17 cellular contexts compared by ENCODE assay signal in genomic region chr13:98785405-98785804, GRCh38. TPM values are rescaled to one million over a fixed set of nuclear protein-coding genes. Genes with fewer than 3 reads are reported as not detected.
DNase-seq lines count a peak whose midpoint lies in the region; FAIRE-seq and TF ChIP-seq lines count a peak whose summit lies in the region.
"Had no signal": no experiment of that assay in that cellular context is flagged by ENCODE, and none has a peak within 500 bp of the region (broad histone marks: within the 10 kb centered on the region; RNA-seq: fewer than 3 reads in every experiment).

No MANE protein-coding gene starts in this region.

- no peaks in the 10 kb centered on the region for H4K20me1 ChIP-seq in keratinocyte (ENCODE audit: control insufficient read depth, extremely low read depth, insufficient read depth, low read length)

- intact Hi-C loops in posterior vena cava (cut with DNase I): no loop called here

- CTCF ChIA-PET in HEK293 (lab: Yijun Ruan, JAX): interaction anchor here (0.6 kb wide), 1 partner anchor 557 kb away, joined by 3 read pairs; no protein-coding TSS in a partner anchor

- no peak overlapping the region for H3K9ac ChIP-seq in keratinocyte (ENCODE audit: control insufficient read depth, extremely low read depth, insufficient read depth, low read length)

- no peak overlapping the region for H2AFZ ChIP-seq in keratinocyte (ENCODE audit: control insufficient read depth, low read length)

- no peak overlapping the region for H3K4me2 ChIP-seq in keratinocyte (ENCODE audit: control insufficient read depth, extremely low read depth, insufficient read depth, low read depth, low read length)
- H3K4me2 ChIP-seq: A549 had no signal

- FAIRE-seq in bronchial epithelial cell (lab: Jason Lieb, UNC) (no peak), keratinocyte (lab: Jason Lieb, UNC) (no peak)
- FAIRE-seq: A549, G401.6, GM12891 had no signal

- no peak overlapping the region for H3K4me3 ChIP-seq in HEK293 (ENCODE audit: low read depth, low read length)
- H3K4me3 ChIP-seq in bronchial epithelial cell (ENCODE audit: low read depth, low read length): no peak overlapping the region
- no peak overlapping the region for H3K4me3 ChIP-seq in keratinocyte (ENCODE audit: control insufficient read depth in 2 of 3, extremely low read depth in 1 of 3, insufficient read depth in 2 of 3, low read depth in 1 of 3, low read length in 3 of 3)
- H3K4me3 ChIP-seq: A549, HAP-1 had no signal

- H3K36me3 ChIP-seq in HEK293 (ENCODE audit: control insufficient read depth in 2 of 2, insufficient read depth in 1 of 2, low read length in 2 of 2): no peaks in the 10 kb centered on the region
- H3K36me3 ChIP-seq in bronchial epithelial cell (ENCODE audit: control insufficient read depth, insufficient read depth, low read length): no peaks in the 10 kb centered on the region
- no peaks in the 10 kb centered on the region for H3K36me3 ChIP-seq in keratinocyte (ENCODE audit: control insufficient read depth in 2 of 2, extremely low read depth in 1 of 2, insufficient read depth in 2 of 2, low read length in 2 of 2)
- H3K36me3 ChIP-seq: BE2C, HAP-1 had no signal

- dilution Hi-C loops in keratinocyte (cut with MboI; ENCODE audit: extremely low pct_ligation_motif_present, low sequenced_read_pairs): no loop called here

- H3K4me1 ChIP-seq in HEK293 (ENCODE audit: control insufficient read depth, insufficient read depth, low read length) (no peaks in the 10 kb centered on the region), keratinocyte (ENCODE audit: control insufficient read depth, extremely low read depth, insufficient read depth, low read length) (no peaks in the 10 kb centered on the region)
- H3K4me1 ChIP-seq: BE2C, HAP-1 had no signal

- no peaks in the 10 kb centered on the region for H3K9me1 ChIP-seq in keratinocyte (ENCODE audit: control insufficient read depth, extremely low read depth, insufficient read depth, low read length)

- POLR2A ChIA-PET in HEK293 (lab: Yijun Ruan, JAX): no interaction called here

- H3K79me2 ChIP-seq in keratinocyte (ENCODE audit: control insufficient read depth, insufficient read depth, low read length): no peaks in the 10 kb centered on the region

- TF ChIP-seq CTCF in HEK293 (tag by site-specific recombination; IDR thresholded peaks at IDR 0.05): no peak
- TF ChIP-seq CTCF in bronchial epithelial cell (IDR thresholded peaks at IDR 0.05; ENCODE audit: insufficient read depth, low read length, severe bottlenecking): no peak
- peak in 2 of 3 experiments; percentile 16 to 32 for TF ChIP-seq CTCF in keratinocyte (optimal IDR thresholded peaks at IDR 0.05 in 1 of 3, IDR thresholded peaks at IDR 0.05 in 1 of 3, conservative IDR thresholded peaks at IDR 0.05 in 1 of 3; ENCODE audit: extremely low read depth in 1 of 3, insufficient read depth in 2 of 3, low read length in 3 of 3)

- no peaks in the 10 kb centered on the region for H3K27me3 ChIP-seq in bronchial epithelial cell (ENCODE audit: control insufficient read depth, insufficient read depth, low read length)
- peaks cover 3% of the 10 kb centered on the region for H3K27me3 ChIP-seq in keratinocyte (ENCODE audit: control insufficient read depth, extremely low read depth, insufficient read depth, low read length)
- H3K27me3 ChIP-seq: BE2C had no signal

- DNase-seq in bronchial epithelial cell (ENCODE audit: low read depth) (peak; percentile 37), keratinocyte (ENCODE audit: low read depth, low spot score) (no peak), posterior vena cava (ENCODE audit: low spot score) (peak; percentile 51), NCI-H2196 (lab: John Stamatoyannopoulos, UW; ENCODE audit: unreplicated experiment) (no peak), NCI-H2171 treated with DMSO at 0.1 percent for 48 hours (lab: John Stamatoyannopoulos, UW) (no peak)
- DNase-seq: BE2C; CD4-positive, alpha-beta memory T cell; GOT3; HFFc6 had no signal

- H3K27ac ChIP-seq in HEK293 (ENCODE audit: extremely low read depth, low read depth, low read length) (no peak overlapping the region), keratinocyte (ENCODE audit: control insufficient read depth, insufficient read depth, low read length) (no peak overlapping the region)
- H3K27ac ChIP-seq: C4-2B, HL-60 had no signal

- H3K9me3 ChIP-seq in HEK293 (ENCODE audit: control insufficient read depth, insufficient read depth, low read depth, low read length) (no peaks in the 10 kb centered on the region), keratinocyte (ENCODE audit: control insufficient read depth, low read depth, low read length) (no peaks in the 10 kb centered on the region)
- H3K9me3 ChIP-seq: A549, BE2C, HAP-1 had no signal

TF ChIP-seq in HEK293, 187 proteins besides CTCF, POLR2A, EP300 and RAD21:
- no peak for TF ChIP-seq ZNF404 (tag by site-specific recombination; IDR thresholded peaks at IDR 0.05)
- TF ChIP-seq SCRT2 (tag by site-specific recombination; IDR thresholded peaks at IDR 0.05): no peak
- peak; percentile 85; the same call in 1 of the 2 replicates for TF ChIP-seq ZNF449 (tag by site-specific recombination; IDR thresholded peaks at IDR 0.05)

RNA-seq across cellular contexts. Expression of gene SLC15A1, which starts 32.9 kb away (rescaled TPM):
- total RNA-seq in bronchial epithelial cell: 0.77 TPM in 1 of 2 replicates, not detected in the other
- polyA plus RNA-seq in keratinocyte: 0.10 to 0.25 TPM (median 0.13 TPM) in 3 replicates
- 2.6 TPM for polyA plus RNA-seq in keratinocyte (2011; ENCODE audit: low read depth)
- polyA plus RNA-seq in keratinocyte (2011; cell fraction: cytosol; rRNA removed): 0.12 TPM in 1 of 2 replicates, not detected in the other
- polyA plus RNA-seq in keratinocyte (2011; cell fraction: nucleus; rRNA removed): 0.55 and 1.1 TPM in 2 replicates
- 0.22 and 6.4 TPM in 2 replicates for polyA plus RNA-seq in keratinocyte (2012; ENCODE audit: low replicate concordance)
- 0.35 to 0.56 TPM in 2 of 3 replicates, not detected in the other for polyA minus RNA-seq in keratinocyte
- polyA minus RNA-seq in keratinocyte (2011; cell fraction: cytosol; rRNA and poly(A)+ RNA removed): not detected
- 0.93 and 1.4 TPM in 2 replicates for polyA minus RNA-seq in keratinocyte (2011; cell fraction: nucleus; rRNA and poly(A)+ RNA removed)
- under 1 TPM in 1 of 2 donors, not detected in 1; 0.19 TPM for total RNA-seq in posterior vena cava
- total RNA-seq: CD4-positive, alpha-beta memory T cell; HFFc6 had no signal
- polyA plus RNA-seq: AG04450; CD4-positive, alpha-beta memory T cell had no signal

Comparison
In these comparisons a context has a peak if more than half of its experiments do, and no peak if none do; other contexts are left out.
1. CTCF ChIP-seq: peak in keratinocyte (2 of 3); none in HEK293 (single experiment) and bronchial epithelial cell (single experiment).
2. DNase-seq: peak in bronchial epithelial cell (single experiment) and posterior vena cava (single experiment); none in keratinocyte (single experiment), NCI-H2196 (single experiment) and NCI-H2171 treated with DMSO at 0.1 percent for 48 hours (single experiment).